In genomic region chr3:19668163-19668562, GRCh38 we compare ENCODE assay signal across 9 cellular contexts.
"Had no signal": no experiment of that assay in that cellular context is flagged by ENCODE, and none has a peak within 500 bp of the region (broad histone marks: within the 10 kb centered on the region; RNA-seq: fewer than 3 reads in every experiment).

No MANE protein-coding gene starts in this region.

- H3K9me3 ChIP-seq: HAP-1 had no signal

- DNase-seq: GOT3, H7, HFFc6, IMR-90, KG1 had no signal

- ATAC-seq: HCT116, K562 had no signal

- H3K4me1 ChIP-seq: HAP-1 had no signal

- H3K36me3 ChIP-seq: HAP-1 had no signal

- FAIRE-seq: HTR-8/SVneo, K562 had no signal

- H3K4me3 ChIP-seq: HAP-1, K562 had no signal

- H3K4me3 Mint-ChIP-seq: HFFc6 had no signal

- H3K27ac Mint-ChIP-seq: HFFc6 had no signal
